Comparison of ENCODE assay signal across 14 cellular contexts in genomic region chr17:4604736-4605135, GRCh38. TPM values are rescaled to one million over a fixed set of nuclear protein-coding genes. Genes with fewer than 3 reads are reported as not detected.
DNase-seq lines count a peak whose midpoint lies in the region; ATAC-seq and TF ChIP-seq lines count a peak whose summit lies in the region.
"Not testable (repeated sequence)": the region's sequence is repeated elsewhere in the genome, so short reads cannot be mapped to it uniquely, and the experiment has no call there.
"Had no signal": no experiment of that assay in that cellular context is flagged by ENCODE, and none has a peak within 500 bp of the region (broad histone marks: within the 10 kb centered on the region; RNA-seq: fewer than 3 reads in every experiment).

No MANE protein-coding gene starts in this region.

- not testable (repeated sequence) for TF ChIP-seq EP300 in upper lobe of left lung (IDR thresholded peaks at IDR 0.05)

- H3K36me3 Mint-ChIP-seq in chondrocyte (ENCODE audit: low read depth); glutamatergic neuron (ENCODE audit: unreplicated experiment): not testable (repeated sequence)
- H3K36me3 Mint-ChIP-seq in nephron (ENCODE audit: low read depth): peaks cover 24% of the 10 kb centered on the region

- H3K36me3 ChIP-seq in right atrium auricular region, upper lobe of left lung: not testable (repeated sequence)
- peaks cover 0 to 51% of the 10 kb centered on the region in 2 donors for H3K36me3 ChIP-seq in psoas muscle (ENCODE audit: insufficient read depth in 1 of 2, low read depth in 1 of 2)

- H3K4me3 Mint-ChIP-seq in chondrocyte (ENCODE audit: unreplicated experiment); nephron: not testable (repeated sequence)
- peak overlapping the region; percentile 15 for H3K4me3 Mint-ChIP-seq in glutamatergic neuron (ENCODE audit: unreplicated experiment)

- not testable (repeated sequence) for H3K27me3 Mint-ChIP-seq in chondrocyte (ENCODE audit: low read depth); glutamatergic neuron (ENCODE audit: unreplicated experiment); nephron (ENCODE audit: low read depth)

- TF ChIP-seq CTCF in chondrocyte (IDR thresholded peaks at IDR 0.05); glutamatergic neuron (IDR thresholded peaks at IDR 0.05; ENCODE audit: partially characterized antibody, unreplicated experiment); right atrium auricular region (IDR thresholded peaks at IDR 0.05); nephron (IDR thresholded peaks at IDR 0.05; ENCODE audit: unreplicated experiment in 3 of 3); psoas muscle (IDR thresholded peaks at IDR 0.05); upper lobe of left lung (IDR thresholded peaks at IDR 0.05): not testable (repeated sequence)

- ATAC-seq in psoas muscle; upper lobe of left lung (ENCODE audit: low FRiP score in 2 of 2): not testable (repeated sequence)

- not testable (repeated sequence) for H3K27me3 ChIP-seq in right atrium auricular region; psoas muscle (ENCODE audit: insufficient read depth in 3 of 3, low read length in 2 of 3); upper lobe of left lung

- H3K9me3 ChIP-seq in right atrium auricular region, psoas muscle, upper lobe of left lung: not testable (repeated sequence)

- H3K27ac Mint-ChIP-seq in chondrocyte (ENCODE audit: unreplicated experiment) (peak overlapping the region; percentile 88), glutamatergic neuron (ENCODE audit: unreplicated experiment) (peak overlapping the region; percentile 67), nephron (peak overlapping the region; percentile 93 to 98 (median 97))

- H3K4me1 Mint-ChIP-seq in chondrocyte (ENCODE audit: low read depth) (peaks cover 45% of the 10 kb centered on the region), glutamatergic neuron (ENCODE audit: low read depth, unreplicated experiment) (peaks cover 44% of the 10 kb centered on the region), nephron (peaks cover 81% of the 10 kb centered on the region)

- TF ChIP-seq POLR2A in upper lobe of left lung (IDR thresholded peaks at IDR 0.05): not testable (repeated sequence)

- not testable (repeated sequence) for H3K9me3 Mint-ChIP-seq in chondrocyte (ENCODE audit: low read depth); glutamatergic neuron (ENCODE audit: unreplicated experiment); nephron

- intact Hi-C loops in psoas muscle (cut with DNase I): not testable (repeated sequence)

- DNase-seq in ELF-1 (ENCODE audit: low read depth, low spot score): peak; percentile 8
- DNase-seq in chondrocyte (ENCODE audit: low spot score); glutamatergic neuron; right atrium auricular region (ENCODE audit: low spot score); upper lobe of left lung: not testable (repeated sequence)
- peak in 1 of 2 donors; percentile 52 for DNase-seq in psoas muscle

- peaks cover 0 to 47% of the 10 kb centered on the region in 2 donors for H3K4me1 ChIP-seq in right atrium auricular region
- peaks cover 89% of the 10 kb centered on the region for H3K4me1 ChIP-seq in psoas muscle
- peaks cover 6 to 21% (median 17%) of the 10 kb centered on the region in 4 donors for H3K4me1 ChIP-seq in upper lobe of left lung

- H3K27ac ChIP-seq in right atrium auricular region (peak overlapping the region; percentile 36 to 74), psoas muscle (peak overlapping the region; percentile 84), upper lobe of left lung (peak overlapping the region in 3 of 4 donors; percentile 30 to 72 (median 43))

- 37 to 58% (median 39%) methylated on average over 11 of the region's 11 CpGs for WGBS in psoas muscle, 3 donors
- 84 to 85% methylated on average over 11 of the region's 11 CpGs for WGBS in upper lobe of left lung, 2 donors

- H3K4me3 ChIP-seq in right atrium auricular region, upper lobe of left lung: not testable (repeated sequence)
- peak overlapping the region; percentile 32 for H3K4me3 ChIP-seq in psoas muscle

RNA-seq across cellular contexts. Expression of gene SMTNL2, which starts 20.4 kb away (rescaled TPM):
- total RNA-seq in chondrocyte (0.32 to 0.36 TPM in 2 of 3 replicates, not detected in the other), glutamatergic neuron (ENCODE audit: unreplicated experiment) (22.0 TPM), right atrium auricular region (10 to 100 TPM; 21.1 to 41.6 TPM), psoas muscle (100 to 1,000 TPM; 248 to 524 (median 400) TPM), upper lobe of left lung (1 to 10 TPM in 5 of 6 donors, under 1 TPM in 1; 0.49 to 7.3 (median 3.6) TPM)
- polyA plus RNA-seq in psoas muscle: 100 to 1,000 TPM in 2 of 3 donors, 10 to 100 TPM in 1; 20.7 to 318 (median 210) TPM
- total RNA-seq: CD4-positive, alpha-beta T cell; G401; IMR-90 had no signal
- polyA plus RNA-seq: BJ, IMR-90 had no signal

RNA-seq across cellular contexts. Expression of gene ALOX15, which starts 36.7 kb away (rescaled TPM):
- total RNA-seq in chondrocyte (0.15 TPM in 1 of 3 replicates, not detected in the others), glutamatergic neuron (ENCODE audit: unreplicated experiment) (not detected), right atrium auricular region (10 to 100 TPM; 16.9 to 65.0 TPM), psoas muscle (under 1 TPM in 2 of 4 donors, not detected in 2; 0.10 to 0.36 TPM), upper lobe of left lung (10 to 100 TPM in 3 of 6 donors, 1 to 10 TPM in 3; 2.4 to 26.0 (median 10.0) TPM)
- polyA plus RNA-seq in psoas muscle: not detected
- total RNA-seq: A172, H4, IMR-90, Peyer's patch had no signal
- polyA plus RNA-seq: BJ, IMR-90 had no signal

RNA-seq across cellular contexts. Expression of gene GGT6, which starts 44.4 kb away (rescaled TPM):
- total RNA-seq in chondrocyte (not detected in 3 replicates), glutamatergic neuron (ENCODE audit: unreplicated experiment) (not detected), right atrium auricular region (not detected), psoas muscle (not detected), upper lobe of left lung (10 to 100 TPM in 3 of 6 donors, 1 to 10 TPM in 3; 3.8 to 18.7 (median 9.7) TPM)
- under 1 TPM in 1 of 3 donors, not detected in 2; 0.03 TPM for polyA plus RNA-seq in psoas muscle
- total RNA-seq: A172; CD4-positive, alpha-beta T cell; G401; H4; IMR-90 had no signal
- polyA plus RNA-seq: BJ, IMR-90 had no signal

RNA-seq across cellular contexts. Expression of gene MYBBP1A, which starts 49.6 kb away (rescaled TPM):
- 33.6 to 58.2 TPM (median 36.4 TPM) in 3 replicates for total RNA-seq in chondrocyte
- 44.8 TPM for total RNA-seq in glutamatergic neuron (ENCODE audit: unreplicated experiment)
- total RNA-seq in right atrium auricular region: 10 to 100 TPM; 19.6 to 25.8 TPM
- 10 to 100 TPM; 31.3 to 63.2 (median 46.3) TPM for total RNA-seq in psoas muscle
- 10 to 100 TPM; 28.5 to 54.4 (median 35.5) TPM for polyA plus RNA-seq in psoas muscle
- total RNA-seq in upper lobe of left lung: 100 to 1,000 TPM in 1 of 6 donors, 10 to 100 TPM in 5; 45.2 to 151 (median 57.3) TPM

Comparison
In these comparisons a context has a peak if more than half of its experiments do, and no peak if none do; other contexts are left out.
1. RNA of gene SMTNL2, which starts 20.4 kb away (total RNA-seq): 248 to 524 TPM in psoas muscle; 21.1 to 41.6 TPM in right atrium auricular region, 22.0 TPM in glutamatergic neuron (single experiment), 0.49 to 7.3 TPM in upper lobe of left lung and 0.32 to 0.36 TPM in chondrocyte; every median in the first group is over 4 times any median in the second.
2. Peak in every context shown above with its lines, with median percentiles within 50 percentile points of each other: H3K27ac Mint-ChIP-seq and H3K27ac ChIP-seq.